ENCODE assay signal across 1 cellular context in the genomic region with DNA sequence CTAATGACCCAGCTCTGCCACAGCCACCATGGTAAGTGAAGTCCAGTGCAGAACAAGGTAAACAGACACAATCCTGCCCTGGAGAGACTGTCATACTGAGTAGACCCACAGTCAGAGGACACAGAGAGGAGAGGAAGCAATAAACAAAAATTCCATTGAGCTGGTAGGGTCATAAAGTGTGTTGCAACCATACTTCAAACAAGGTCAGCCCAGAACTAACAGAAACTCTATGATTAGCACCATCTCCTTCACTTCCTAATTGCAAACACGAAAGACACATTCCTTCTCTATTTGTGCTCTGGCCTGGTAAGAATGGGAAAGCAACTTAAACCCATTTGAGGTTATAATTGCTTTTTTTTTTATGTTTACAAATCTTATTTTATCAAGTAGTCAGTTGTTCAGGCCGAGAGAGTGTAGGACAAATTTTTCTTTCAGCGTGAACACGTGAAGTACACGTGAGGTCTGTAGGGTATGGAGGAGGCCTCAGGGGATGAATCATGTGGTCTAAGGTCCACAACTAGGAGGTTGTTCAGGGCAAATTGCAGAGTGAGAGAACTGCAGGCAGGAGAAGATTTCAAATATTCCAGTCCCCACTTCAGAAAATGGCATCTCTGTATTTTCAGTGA.
TF ChIP-seq lines count a peak whose summit lies in the region.

No MANE protein-coding gene starts in this region.

TF ChIP-seq in HepG2, 621 proteins besides CTCF, POLR2A, EP300 and RAD21 (continued from another document and continues in another):
- TF ChIP-seq ZNF510 (CRISPR knock-in tag; IDR thresholded peaks at IDR 0.05; ENCODE audit: low read depth) (peak; percentile 87; the same call in 1 of the 2 replicates), GFI1 (CRISPR knock-in tag; IDR thresholded peaks at IDR 0.05; ENCODE audit: borderline replicate concordance) (peak; percentile 87), GTF2F1 (IDR thresholded peaks at IDR 0.05; ENCODE audit: low read length) (no peak), TOPORS (CRISPR knock-in tag; IDR thresholded peaks at IDR 0.05) (no peak), ZSCAN31 (CRISPR knock-in tag; IDR thresholded peaks at IDR 0.05; ENCODE audit: low read depth) (peak; percentile 93), RELA (CRISPR knock-in tag; IDR thresholded peaks at IDR 0.05) (no peak; the same call in 1 of the 2 replicates), ZKSCAN1 (IDR thresholded peaks at IDR 0.05; ENCODE audit: low read length) (0 out of 2 replicates have a peak, but pooled peaks have one; percentile 10), SRSF9 (IDR thresholded peaks at IDR 0.05; ENCODE audit: borderline replicate concordance, insufficient read depth, low read depth, low read length, poor library complexity, severe bottlenecking) (no peak), RBFOX2 (IDR thresholded peaks at IDR 0.05; ENCODE audit: low read depth, low read length) (peak; percentile 62), ZNF383 (CRISPR knock-in tag; IDR thresholded peaks at IDR 0.05; ENCODE audit: borderline replicate concordance) (0 out of 2 replicates have a peak, but pooled peaks have one; percentile 19), CBX5 (CRISPR knock-in tag; IDR thresholded peaks at IDR 0.05; ENCODE audit: borderline replicate concordance) (peak; percentile 91), SMARCC2 (IDR thresholded peaks at IDR 0.05) (no peak), TOE1 (CRISPR knock-in tag; IDR thresholded peaks at IDR 0.05) (peak; percentile 98), SSRP1 (CRISPR knock-in tag; IDR thresholded peaks at IDR 0.05) (peak; percentile 80; the same call in 1 of the 2 replicates), ZSCAN9 (CRISPR knock-in tag; IDR thresholded peaks at IDR 0.05; ENCODE audit: borderline replicate concordance) (peak; percentile 96), RARA (CRISPR knock-in tag; IDR thresholded peaks at IDR 0.05) (peak; percentile 81), ZSCAN12 (CRISPR knock-in tag; IDR thresholded peaks at IDR 0.05) (no peak), ZNF343 (CRISPR knock-in tag; IDR thresholded peaks at IDR 0.05) (peak; percentile 67; the same call in 1 of the 2 replicates), ZNF615 (CRISPR knock-in tag; IDR thresholded peaks at IDR 0.05; ENCODE audit: borderline replicate concordance) (peak; percentile 95; the same call in 1 of the 2 replicates), SRSF4 (IDR thresholded peaks at IDR 0.05; ENCODE audit: low read depth, low read length, poor library complexity, severe bottlenecking) (no peak), CEBPB (IDR thresholded peaks at IDR 0.05; ENCODE audit: borderline replicate concordance, low read depth, low read length) (peak; percentile 99), HOXA9 (CRISPR knock-in tag; IDR thresholded peaks at IDR 0.05; ENCODE audit: borderline replicate concordance) (peak; percentile 86; the same call in 1 of the 2 replicates), ZNF546 (CRISPR knock-in tag; conservative IDR thresholded peaks at IDR 0.05) (peak; percentile 92), FOXP1 (IDR thresholded peaks at IDR 0.05) (peak; percentile 93), FOXP1 (CRISPR knock-in tag; IDR thresholded peaks at IDR 0.05) (peak; percentile 95), FOXJ3 (CRISPR knock-in tag; IDR thresholded peaks at IDR 0.05; ENCODE audit: borderline replicate concordance) (peak; percentile 97; the same call in 1 of the 2 replicates), DNMT3B (CRISPR knock-in tag; conservative IDR thresholded peaks at IDR 0.05) (peak; percentile 97), AKAP8 (CRISPR knock-in tag; IDR thresholded peaks at IDR 0.05) (no peak), ZFP41 (CRISPR knock-in tag; IDR thresholded peaks at IDR 0.05; ENCODE audit: borderline replicate concordance) (no peak; the same call in 1 of the 2 replicates), ZNF101 (CRISPR knock-in tag; IDR thresholded peaks at IDR 0.05; ENCODE audit: borderline replicate concordance, low read depth) (peak; percentile 64; the same call in 1 of the 2 replicates), ZNF670 (CRISPR knock-in tag; IDR thresholded peaks at IDR 0.05; ENCODE audit: borderline replicate concordance) (peak; percentile 93), GATAD1 (CRISPR knock-in tag; IDR thresholded peaks at IDR 0.05) (peak; percentile 78), ZNF577 (CRISPR knock-in tag; IDR thresholded peaks at IDR 0.05; ENCODE audit: borderline replicate concordance, low read depth) (0 out of 2 replicates have a peak, but pooled peaks have one; percentile 54), NFE2L1 (CRISPR knock-in tag; IDR thresholded peaks at IDR 0.05; ENCODE audit: borderline replicate concordance) (no peak), POLR2G (IDR thresholded peaks at IDR 0.05; ENCODE audit: low read depth, low read length) (peak; percentile 68), PITX1 (CRISPR knock-in tag; IDR thresholded peaks at IDR 0.05) (peak; percentile 87), KLF9 (CRISPR knock-in tag; IDR thresholded peaks at IDR 0.05; ENCODE audit: low read depth) (peak; percentile 72; the same call in 1 of the 2 replicates), TBX2 (CRISPR knock-in tag; IDR thresholded peaks at IDR 0.05; ENCODE audit: borderline replicate concordance) (peak; percentile 100), ZFYVE20 (CRISPR knock-in tag; IDR thresholded peaks at IDR 0.05; ENCODE audit: borderline replicate concordance, low read depth) (no peak)
- TF ChIP-seq, protein P1, sequence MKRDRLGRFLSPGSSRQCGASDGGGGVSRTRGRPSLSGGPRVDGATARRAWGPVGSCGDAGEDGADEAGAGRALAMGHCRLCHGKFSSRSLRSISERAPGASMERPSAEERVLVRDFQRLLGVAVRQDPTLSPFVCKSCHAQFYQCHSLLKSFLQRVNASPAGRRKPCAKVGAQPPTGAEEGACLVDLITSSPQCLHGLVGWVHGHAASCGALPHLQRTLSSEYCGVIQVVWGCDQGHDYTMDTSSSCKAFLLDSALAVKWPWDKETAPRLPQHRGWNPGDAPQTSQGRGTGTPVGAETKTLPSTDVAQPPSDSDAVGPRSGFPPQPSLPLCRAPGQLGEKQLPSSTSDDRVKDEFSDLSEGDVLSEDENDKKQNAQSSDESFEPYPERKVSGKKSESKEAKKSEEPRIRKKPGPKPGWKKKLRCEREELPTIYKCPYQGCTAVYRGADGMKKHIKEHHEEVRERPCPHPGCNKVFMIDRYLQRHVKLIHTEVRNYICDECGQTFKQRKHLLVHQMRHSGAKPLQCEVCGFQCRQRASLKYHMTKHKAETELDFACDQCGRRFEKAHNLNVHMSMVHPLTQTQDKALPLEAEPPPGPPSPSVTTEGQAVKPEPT (CRISPR knock-in tag; IDR thresholded peaks at IDR 0.05; ENCODE audit: low read depth): 0 out of 2 replicates have a peak, but pooled peaks have one; percentile 37
- TF ChIP-seq, protein P2, sequence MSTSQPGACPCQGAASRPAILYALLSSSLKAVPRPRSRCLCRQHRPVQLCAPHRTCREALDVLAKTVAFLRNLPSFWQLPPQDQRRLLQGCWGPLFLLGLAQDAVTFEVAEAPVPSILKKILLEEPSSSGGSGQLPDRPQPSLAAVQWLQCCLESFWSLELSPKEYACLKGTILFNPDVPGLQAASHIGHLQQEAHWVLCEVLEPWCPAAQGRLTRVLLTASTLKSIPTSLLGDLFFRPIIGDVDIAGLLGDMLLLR (CRISPR knock-in tag; IDR thresholded peaks at IDR 0.05): no peak
- TF ChIP-seq, protein P3, sequence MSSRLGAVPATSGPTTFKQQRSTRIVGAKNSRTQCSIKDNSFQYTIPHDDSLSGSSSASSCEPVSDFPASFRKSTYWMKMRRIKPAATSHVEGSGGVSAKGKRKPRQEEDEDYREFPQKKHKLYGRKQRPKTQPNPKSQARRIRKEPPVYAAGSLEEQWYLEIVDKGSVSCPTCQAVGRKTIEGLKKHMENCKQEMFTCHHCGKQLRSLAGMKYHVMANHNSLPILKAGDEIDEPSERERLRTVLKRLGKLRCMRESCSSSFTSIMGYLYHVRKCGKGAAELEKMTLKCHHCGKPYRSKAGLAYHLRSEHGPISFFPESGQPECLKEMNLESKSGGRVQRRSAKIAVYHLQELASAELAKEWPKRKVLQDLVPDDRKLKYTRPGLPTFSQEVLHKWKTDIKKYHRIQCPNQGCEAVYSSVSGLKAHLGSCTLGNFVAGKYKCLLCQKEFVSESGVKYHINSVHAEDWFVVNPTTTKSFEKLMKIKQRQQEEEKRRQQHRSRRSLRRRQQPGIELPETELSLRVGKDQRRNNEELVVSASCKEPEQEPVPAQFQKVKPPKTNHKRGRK (CRISPR knock-in tag; IDR thresholded peaks at IDR 0.05): no peak; the same call in 1 of the 2 replicates
- TF ChIP-seq, protein P4, sequence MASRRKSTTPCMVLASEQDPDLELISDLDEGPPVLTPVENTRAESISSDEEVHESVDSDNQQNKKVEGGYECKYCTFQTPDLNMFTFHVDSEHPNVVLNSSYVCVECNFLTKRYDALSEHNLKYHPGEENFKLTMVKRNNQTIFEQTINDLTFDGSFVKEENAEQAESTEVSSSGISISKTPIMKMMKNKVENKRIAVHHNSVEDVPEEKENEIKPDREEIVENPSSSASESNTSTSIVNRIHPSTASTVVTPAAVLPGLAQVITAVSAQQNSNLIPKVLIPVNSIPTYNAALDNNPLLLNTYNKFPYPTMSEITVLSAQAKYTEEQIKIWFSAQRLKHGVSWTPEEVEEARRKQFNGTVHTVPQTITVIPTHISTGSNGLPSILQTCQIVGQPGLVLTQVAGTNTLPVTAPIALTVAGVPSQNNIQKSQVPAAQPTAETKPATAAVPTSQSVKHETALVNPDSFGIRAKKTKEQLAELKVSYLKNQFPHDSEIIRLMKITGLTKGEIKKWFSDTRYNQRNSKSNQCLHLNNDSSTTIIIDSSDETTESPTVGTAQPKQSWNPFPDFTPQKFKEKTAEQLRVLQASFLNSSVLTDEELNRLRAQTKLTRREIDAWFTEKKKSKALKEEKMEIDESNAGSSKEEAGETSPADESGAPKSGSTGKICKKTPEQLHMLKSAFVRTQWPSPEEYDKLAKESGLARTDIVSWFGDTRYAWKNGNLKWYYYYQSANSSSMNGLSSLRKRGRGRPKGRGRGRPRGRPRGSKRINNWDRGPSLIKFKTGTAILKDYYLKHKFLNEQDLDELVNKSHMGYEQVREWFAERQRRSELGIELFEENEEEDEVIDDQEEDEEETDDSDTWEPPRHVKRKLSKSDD (CRISPR knock-in tag; IDR thresholded peaks at IDR 0.05; ENCODE audit: low read depth): peak; percentile 78; the same call in 1 of the 2 replicates
- TF ChIP-seq, protein P5, sequence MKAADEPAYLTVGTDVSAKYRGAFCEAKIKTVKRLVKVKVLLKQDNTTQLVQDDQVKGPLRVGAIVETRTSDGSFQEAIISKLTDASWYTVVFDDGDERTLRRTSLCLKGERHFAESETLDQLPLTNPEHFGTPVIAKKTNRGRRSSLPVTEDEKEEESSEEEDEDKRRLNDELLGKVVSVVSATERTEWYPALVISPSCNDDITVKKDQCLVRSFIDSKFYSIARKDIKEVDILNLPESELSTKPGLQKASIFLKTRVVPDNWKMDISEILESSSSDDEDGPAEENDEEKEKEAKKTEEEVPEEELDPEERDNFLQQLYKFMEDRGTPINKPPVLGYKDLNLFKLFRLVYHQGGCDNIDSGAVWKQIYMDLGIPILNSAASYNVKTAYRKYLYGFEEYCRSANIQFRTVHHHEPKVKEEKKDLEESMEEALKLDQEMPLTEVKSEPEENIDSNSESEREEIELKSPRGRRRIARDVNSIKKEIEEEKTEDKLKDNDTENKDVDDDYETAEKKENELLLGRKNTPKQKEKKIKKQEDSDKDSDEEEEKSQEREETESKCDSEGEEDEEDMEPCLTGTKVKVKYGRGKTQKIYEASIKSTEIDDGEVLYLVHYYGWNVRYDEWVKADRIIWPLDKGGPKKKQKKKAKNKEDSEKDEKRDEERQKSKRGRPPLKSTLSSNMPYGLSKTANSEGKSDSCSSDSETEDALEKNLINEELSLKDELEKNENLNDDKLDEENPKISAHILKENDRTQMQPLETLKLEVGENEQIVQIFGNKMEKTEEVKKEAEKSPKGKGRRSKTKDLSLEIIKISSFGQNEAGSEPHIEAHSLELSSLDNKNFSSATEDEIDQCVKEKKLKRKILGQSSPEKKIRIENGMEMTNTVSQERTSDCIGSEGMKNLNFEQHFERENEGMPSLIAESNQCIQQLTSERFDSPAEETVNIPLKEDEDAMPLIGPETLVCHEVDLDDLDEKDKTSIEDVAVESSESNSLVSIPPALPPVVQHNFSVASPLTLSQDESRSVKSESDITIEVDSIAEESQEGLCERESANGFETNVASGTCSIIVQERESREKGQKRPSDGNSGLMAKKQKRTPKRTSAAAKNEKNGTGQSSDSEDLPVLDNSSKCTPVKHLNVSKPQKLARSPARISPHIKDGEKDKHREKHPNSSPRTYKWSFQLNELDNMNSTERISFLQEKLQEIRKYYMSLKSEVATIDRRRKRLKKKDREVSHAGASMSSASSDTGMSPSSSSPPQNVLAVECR (CRISPR knock-in tag; IDR thresholded peaks at IDR 0.05; ENCODE audit: borderline replicate concordance): peak; percentile 89
- TF ChIP-seq, protein P6, sequence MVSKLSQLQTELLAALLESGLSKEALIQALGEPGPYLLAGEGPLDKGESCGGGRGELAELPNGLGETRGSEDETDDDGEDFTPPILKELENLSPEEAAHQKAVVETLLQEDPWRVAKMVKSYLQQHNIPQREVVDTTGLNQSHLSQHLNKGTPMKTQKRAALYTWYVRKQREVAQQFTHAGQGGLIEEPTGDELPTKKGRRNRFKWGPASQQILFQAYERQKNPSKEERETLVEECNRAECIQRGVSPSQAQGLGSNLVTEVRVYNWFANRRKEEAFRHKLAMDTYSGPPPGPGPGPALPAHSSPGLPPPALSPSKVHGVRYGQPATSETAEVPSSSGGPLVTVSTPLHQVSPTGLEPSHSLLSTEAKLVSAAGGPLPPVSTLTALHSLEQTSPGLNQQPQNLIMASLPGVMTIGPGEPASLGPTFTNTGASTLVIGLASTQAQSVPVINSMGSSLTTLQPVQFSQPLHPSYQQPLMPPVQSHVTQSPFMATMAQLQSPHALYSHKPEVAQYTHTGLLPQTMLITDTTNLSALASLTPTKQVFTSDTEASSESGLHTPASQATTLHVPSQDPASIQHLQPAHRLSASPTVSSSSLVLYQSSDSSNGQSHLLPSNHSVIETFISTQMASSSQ (IDR thresholded peaks at IDR 0.05; ENCODE audit: low read depth): peak; percentile 12
- TF ChIP-seq, protein P6 (CRISPR knock-in tag; IDR thresholded peaks at IDR 0.05; ENCODE audit: borderline replicate concordance): peak; percentile 91; the same call in 1 of the 2 replicates
